ENCODE assay signal across 11 cellular contexts in genomic region chr22:46050916-46051614, GRCh38.
DNase-seq lines count a peak whose midpoint lies in the region; ATAC-seq, FAIRE-seq and TF ChIP-seq lines count a peak whose summit lies in the region.
"Had no signal": no experiment of that assay in that cellular context is flagged by ENCODE, and none has a peak within 500 bp of the region (broad histone marks: within the 10 kb centered on the region; RNA-seq: fewer than 3 reads in every experiment).

No MANE protein-coding gene starts in this region.

- H3K27ac ChIP-seq in IMR-90 (ENCODE audit: insufficient read depth, low read length) (no peak overlapping the region), kidney (ENCODE audit: low read depth in 2 of 2, low read length in 2 of 2) (peak overlapping the region in 1 of 2 donors; percentile 99), gastrocnemius medialis (peak overlapping the region; percentile 98 to 99 (median 98))

- peaks cover 6% of the 10 kb centered on the region; the same call in 1 of the 2 replicates for H3K36me3 ChIP-seq in IMR-90 (ENCODE audit: control insufficient read depth, insufficient read depth, low read length)
- no peaks in the 10 kb centered on the region for H3K36me3 ChIP-seq in adipocyte (ENCODE audit: control insufficient read depth, insufficient read depth, low read length, severe bottlenecking)
- no peaks in the 10 kb centered on the region for H3K36me3 ChIP-seq in kidney (ENCODE audit: control insufficient read depth in 1 of 2, insufficient read depth in 2 of 2, low read length in 2 of 2)
- no peaks in the 10 kb centered on the region for H3K36me3 ChIP-seq in gastrocnemius medialis

- TF ChIP-seq POLR2A in IMR-90 (IDR thresholded peaks at IDR 0.05; ENCODE audit: low read depth, low read length) (no peak), gastrocnemius medialis (IDR thresholded peaks at IDR 0.05) (no peak)

- H3K4me2 ChIP-seq in IMR-90 (ENCODE audit: low read depth, low read length), result no peak overlapping the region

- no peak overlapping the region; the same call in 1 of the 2 replicates for H4K91ac ChIP-seq in IMR-90 (ENCODE audit: insufficient read depth, low read depth, low read length)

- no peaks in the 10 kb centered on the region for H3K27me3 Mint-ChIP-seq in glutamatergic neuron (ENCODE audit: unreplicated experiment)

- peaks cover 17% of the 10 kb centered on the region for H3K4me1 ChIP-seq in IMR-90 (ENCODE audit: control insufficient read depth, insufficient read depth, low read length)
- peaks cover 67% of the 10 kb centered on the region for H3K4me1 ChIP-seq in adipocyte (ENCODE audit: control insufficient read depth, insufficient read depth, low read length)
- peaks cover 34 to 36% of the 10 kb centered on the region in 2 donors for H3K4me1 ChIP-seq in kidney (ENCODE audit: control insufficient read depth in 1 of 2, insufficient read depth in 1 of 2, low read depth in 1 of 2, low read length in 2 of 2)
- H3K4me1 ChIP-seq in gastrocnemius medialis, result peaks cover 79 to 83% of the 10 kb centered on the region in 2 donors

- no peak for TF ChIP-seq CTCF in IMR-90 (conservative IDR thresholded peaks at IDR 0.05; ENCODE audit: low read depth, low read length)
- TF ChIP-seq CTCF in kidney (IDR thresholded peaks at IDR 0.05; ENCODE audit: borderline replicate concordance, extremely low read depth, insufficient read depth), result no peak
- TF ChIP-seq CTCF in gastrocnemius medialis (IDR thresholded peaks at IDR 0.05 in 4 of 5, conservative IDR thresholded peaks at IDR 0.05 in 1 of 5), result no peak
- TF ChIP-seq CTCF in glutamatergic neuron (IDR thresholded peaks at IDR 0.05; ENCODE audit: partially characterized antibody, unreplicated experiment), result no peak

- no peaks in the 10 kb centered on the region for H3K4me1 Mint-ChIP-seq in glutamatergic neuron (ENCODE audit: low read depth, unreplicated experiment)

- TF ChIP-seq RAD21 in IMR-90 (IDR thresholded peaks at IDR 0.05; ENCODE audit: low read length), result no peak

- dilution Hi-C loops in IMR-90 (cut with HindIII; ENCODE audit: low sequenced_read_pairs, unreplicated experiment), result no loop called here

- H3K9me3 ChIP-seq in IMR-90 (ENCODE audit: control insufficient read depth, insufficient read depth, low read length), result no peaks in the 10 kb centered on the region
- H3K9me3 ChIP-seq in adipocyte (ENCODE audit: control insufficient read depth, low read length), result no peaks in the 10 kb centered on the region
- H3K9me3 ChIP-seq in kidney (ENCODE audit: control insufficient read depth in 1 of 2, low read length in 2 of 2), result no peaks in the 10 kb centered on the region
- H3K9me3 ChIP-seq in gastrocnemius medialis, result no peaks in the 10 kb centered on the region

- no peak for ATAC-seq in IMR-90 (ENCODE audit: low read depth)
- no peak for ATAC-seq in gastrocnemius medialis
- ATAC-seq in HG03095 (IDR thresholded peaks at IDR 0.05; ENCODE audit: unreplicated experiment), result no peak
- no peak for ATAC-seq in HG03378 (IDR thresholded peaks at IDR 0.05; ENCODE audit: unreplicated experiment)

- no peak overlapping the region for H3K56ac ChIP-seq in IMR-90 (ENCODE audit: extremely low read depth, insufficient read depth, low read length)

- CTCF ChIA-PET in IMR-90 (lab: Yijun Ruan, JAX), result no interaction called here

- no peak for FAIRE-seq in kidney (lab: Jason Lieb, UNC)
- FAIRE-seq: H1 had no signal

- DNase-seq in IMR-90 (no peak), adipocyte (ENCODE audit: low read depth) (no peak), kidney (peak; percentile 74), gastrocnemius medialis (peak in 1 of 2 donors; percentile 10), NK-92 (lab: John Stamatoyannopoulos, UW; ENCODE audit: unreplicated experiment) (no peak), glutamatergic neuron (no peak)
- DNase-seq: NCI-H2081; stimulated activated CD4-positive, alpha-beta T cell treated with anti-CD3 and anti-CD28 coated beads, Interleukin-2, amount 100 ng/mL, for 24 hours had no signal

- no peaks in the 10 kb centered on the region for H3K36me3 Mint-ChIP-seq in glutamatergic neuron (ENCODE audit: unreplicated experiment)

- BruUV-seq in IMR-90 (replicated peaks; lab: Mats Ljungman, UMichigan), result no TSS peak

- H3K9ac ChIP-seq in IMR-90 (ENCODE audit: low read depth, low read length) (no peak overlapping the region), adipocyte (ENCODE audit: low read length) (peak overlapping the region; percentile 97), kidney (ENCODE audit: low read length in 2 of 2) (peak overlapping the region in 1 of 2 donors; percentile 34)

- H2AK9ac ChIP-seq in IMR-90 (replicated peaks; ENCODE audit: low read depth, low read length, poor library complexity), result peak overlapping the region; percentile 68

- 100% methylated on average over 3 of the region's 11 CpGs; no CpG with 5 or more reads in 1 of the 2 experiments for WGBS in IMR-90 (ENCODE audit: extremely low coverage in 2 of 2, insufficient read length in 1 of 2), 2 experiments

- no peak overlapping the region for H2BK120ac ChIP-seq in IMR-90 (ENCODE audit: low read depth, low read length)

- H4K5ac ChIP-seq in IMR-90 (ENCODE audit: low read depth, low read length), result no peak overlapping the region

- H2BK15ac ChIP-seq in IMR-90 (ENCODE audit: low read depth, low read length), result no peak overlapping the region

- peaks cover 21 to 59% of the 10 kb centered on the region in 2 experiments for H3K79me1 ChIP-seq in IMR-90 (ENCODE audit: low read depth in 1 of 2, low read length in 2 of 2)

- H3K9me1 ChIP-seq in IMR-90 (ENCODE audit: insufficient read depth, low read length), result peaks cover 7% of the 10 kb centered on the region; the same call in 1 of the 2 replicates

- no peak overlapping the region for H3K18ac ChIP-seq in IMR-90 (ENCODE audit: low read depth, low read length)

- H2AK5ac ChIP-seq in IMR-90 (ENCODE audit: low read depth, low read length), result no peak overlapping the region

- H3K4me3 Mint-ChIP-seq in glutamatergic neuron (ENCODE audit: unreplicated experiment), result no peak overlapping the region

- peak overlapping the region; percentile 51; the same call in 1 of the 2 replicates for H3K23ac ChIP-seq in IMR-90 (ENCODE audit: low read depth, low read length)

- H3K27me3 ChIP-seq in IMR-90 (ENCODE audit: control insufficient read depth, insufficient read depth, low read length) (no peaks in the 10 kb centered on the region), adipocyte (replicated peaks; ENCODE audit: control insufficient read depth, insufficient read depth, low read length) (no peaks in the 10 kb centered on the region), gastrocnemius medialis (no peaks in the 10 kb centered on the region)

- H2BK20ac ChIP-seq in IMR-90 (ENCODE audit: low read depth, low read length), result no peak overlapping the region

- no peaks in the 10 kb centered on the region for H3K9me3 Mint-ChIP-seq in glutamatergic neuron (ENCODE audit: unreplicated experiment)

- intact Hi-C loops in IMR-90 (cut with micrococcal nuclease) (no loop called here), kidney (cut with DNase I) (no loop called here), gastrocnemius medialis (cut with DNase I; ENCODE audit: low total_unique reads) (no loop called here)

- no peak overlapping the region for H3K4me3 ChIP-seq in IMR-90 (ENCODE audit: insufficient read depth, low read depth, low read length)
- H3K4me3 ChIP-seq in adipocyte (ENCODE audit: low read length), result no peak overlapping the region
- H3K4me3 ChIP-seq in kidney (ENCODE audit: low read length in 2 of 2), result no peak overlapping the region
- no peak overlapping the region for H3K4me3 ChIP-seq in gastrocnemius medialis

- no peak overlapping the region for H2BK5ac ChIP-seq in IMR-90 (ENCODE audit: low read depth, low read length, poor library complexity, severe bottlenecking)

- in situ Hi-C loops in IMR-90 (cut with MboI; ENCODE audit: low sequenced_read_pairs) (no loop called here), gastrocnemius medialis (cut with MboI; ENCODE audit: low sequenced_read_pairs in 4 of 4) (no loop called here)

- H2AFZ ChIP-seq in IMR-90 (replicated peaks; ENCODE audit: low read length, poor library complexity), result no peak overlapping the region

- POLR2A ChIA-PET in IMR-90 (lab: Charles Lee; ENCODE audit: unreplicated experiment), result interaction anchor here (0.6 kb wide), 1 partner anchor 10 kb away, joined by 3 read pairs; no protein-coding TSS in a partner anchor

- no peak overlapping the region for H3K27ac Mint-ChIP-seq in glutamatergic neuron (ENCODE audit: unreplicated experiment)

- H4K20me1 ChIP-seq in IMR-90 (ENCODE audit: insufficient read depth, low read length), result no peaks in the 10 kb centered on the region

- H4K8ac ChIP-seq in IMR-90 (ENCODE audit: low read depth in 2 of 2, low read length in 2 of 2), result no peak overlapping the region

- no peak overlapping the region for H3K14ac ChIP-seq in IMR-90 (replicated peaks; ENCODE audit: low read depth, low read length)

- H3K4ac ChIP-seq in IMR-90 (ENCODE audit: low read depth, low read length), result no peak overlapping the region

TF ChIP-seq in IMR-90, 13 proteins besides CTCF, POLR2A, EP300 and RAD21:
- TF ChIP-seq BHLHE40 (IDR thresholded peaks at IDR 0.05; ENCODE audit: low read depth, low read length), result no peak
